ENCODE assay signal across 8 cellular contexts in the genomic region with DNA sequence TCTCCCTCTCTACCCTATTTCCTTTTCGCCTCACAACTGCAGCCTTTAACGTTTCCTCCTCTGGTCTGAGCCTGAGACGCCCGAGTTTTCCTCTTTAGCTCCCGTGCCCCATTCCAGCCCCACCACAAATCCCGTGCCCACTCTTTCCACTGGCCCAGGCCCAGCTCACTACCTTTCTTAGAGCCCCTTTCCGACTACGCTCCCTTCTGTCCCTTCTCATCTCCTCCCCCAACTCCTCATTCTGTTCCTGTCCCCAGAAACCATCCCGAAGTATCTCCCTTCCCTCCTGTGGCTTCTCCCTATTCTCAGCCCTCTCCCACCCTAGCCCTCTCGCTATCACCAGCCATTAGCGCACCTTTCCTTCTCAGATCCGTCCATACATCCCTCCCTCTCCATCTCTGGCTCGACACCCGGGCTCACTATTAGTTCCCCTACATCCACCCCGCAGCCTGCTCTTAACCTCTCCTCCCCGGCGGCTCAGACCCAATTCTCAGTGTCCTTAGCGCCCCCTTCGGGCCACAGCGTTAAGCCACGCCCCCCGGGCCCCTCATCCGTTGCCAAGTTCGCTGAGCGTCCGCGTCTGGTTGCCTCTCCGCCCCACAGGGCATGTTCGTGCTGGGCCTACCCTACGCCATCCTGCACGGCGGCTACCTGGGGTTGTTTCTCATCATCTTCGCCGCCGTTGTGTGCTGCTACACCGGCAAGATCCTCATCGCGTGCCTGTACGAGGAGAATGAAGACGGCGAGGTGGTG.
DNase-seq lines count a peak whose midpoint lies in the region; ATAC-seq and TF ChIP-seq lines count a peak whose summit lies in the region.

No MANE protein-coding gene starts in this region.

- H3K4me1 ChIP-seq in effector memory CD4-positive, alpha-beta T cell (ENCODE audit: control insufficient read depth, insufficient read depth, low read length, poor library complexity, severe bottlenecking), result peaks cover 61% of the 10 kb centered on the region

- peaks cover 98% of the 10 kb centered on the region for H3K27me3 ChIP-seq in WERI-Rb-1 (ENCODE audit: insufficient read depth, low read depth, severe bottlenecking)
- H3K27me3 ChIP-seq in effector memory CD4-positive, alpha-beta T cell (replicated peaks; ENCODE audit: control insufficient read depth, insufficient read depth, low read length, poor library complexity, severe bottlenecking), result peaks cover 90% of the 10 kb centered on the region

- peak; percentile 64 for DNase-seq in NCI-H82 (lab: John Stamatoyannopoulos, UW)
- DNase-seq in NCI-H82 treated with DMSO at 0.1 percent for 48 hours (lab: John Stamatoyannopoulos, UW; ENCODE audit: unreplicated experiment), result no peak
- DNase-seq in WERI-Rb-1, result peak; percentile 91
- DNase-seq in effector memory CD4-positive, alpha-beta T cell, result peak in 2 of 3 donors; percentile 12 to 29
- peak; percentile 84 for DNase-seq in stimulated activated CD4-positive, alpha-beta T cell treated with anti-CD3 and anti-CD28 coated beads, Interleukin-1b, Interleukin-23, amount 100 ng/mL, for 48 hours
- DNase-seq in GF-D8 (lab: John Stamatoyannopoulos, UW), result no peak

- no peaks in the 10 kb centered on the region for H3K36me3 ChIP-seq in WERI-Rb-1
- H3K36me3 ChIP-seq in effector memory CD4-positive, alpha-beta T cell (ENCODE audit: control insufficient read depth, insufficient read depth, low read length), result no peaks in the 10 kb centered on the region

- TF ChIP-seq CTCF in WERI-Rb-1 (IDR thresholded peaks at IDR 0.05; ENCODE audit: low read depth, low read length), result peak; percentile 77

- peaks cover 3% of the 10 kb centered on the region for H3K9me3 ChIP-seq in WERI-Rb-1 (ENCODE audit: severe bottlenecking)
- H3K9me3 ChIP-seq in effector memory CD4-positive, alpha-beta T cell (ENCODE audit: control insufficient read depth, low read length), result no peaks in the 10 kb centered on the region

- no peak for ATAC-seq in HG03354 (IDR thresholded peaks at IDR 0.05; ENCODE audit: poor library complexity, severe bottlenecking, unreplicated experiment)
- ATAC-seq in GM19395 (IDR thresholded peaks at IDR 0.05; ENCODE audit: unreplicated experiment), result no peak

- no peak overlapping the region for H3K27ac ChIP-seq in WERI-Rb-1
- H3K27ac ChIP-seq in effector memory CD4-positive, alpha-beta T cell (ENCODE audit: insufficient read depth, low read length, poor library complexity, severe bottlenecking), result no peak overlapping the region

- H3K4me3 ChIP-seq in WERI-Rb-1 (ENCODE audit: low read depth, low read length), result no peak overlapping the region
- H3K4me3 ChIP-seq in effector memory CD4-positive, alpha-beta T cell (ENCODE audit: insufficient read depth, low read depth, low read length, poor library complexity, severe bottlenecking), result no peak overlapping the region

Comparison
In these comparisons a context has a peak if more than half of its experiments do, and no peak if none do; other contexts are left out.
1. DNase-seq: peak in NCI-H82 (single experiment), WERI-Rb-1 (single experiment), effector memory CD4-positive, alpha-beta T cell (2 of 3) and stimulated activated CD4-positive, alpha-beta T cell treated with anti-CD3 and anti-CD28 coated beads, Interleukin-1b, Interleukin-23, amount 100 ng/mL, for 48 hours (single experiment); none in NCI-H82 treated with DMSO at 0.1 percent for 48 hours (single experiment) and GF-D8 (single experiment).